In genomic region chr7:27148776-27149641, GRCh38 we compare ENCODE assay signal across 11 cellular contexts. TPM values are rescaled to one million over a fixed set of nuclear protein-coding genes. Genes with fewer than 3 reads are reported as not detected.
DNase-seq lines count a peak whose midpoint lies in the region; ATAC-seq, FAIRE-seq and TF ChIP-seq lines count a peak whose summit lies in the region.
"Had no signal": no experiment of that assay in that cellular context is flagged by ENCODE, and none has a peak within 500 bp of the region (broad histone marks: within the 10 kb centered on the region; RNA-seq: fewer than 3 reads in every experiment).

No MANE protein-coding gene starts in this region.

- intact Hi-C loops in kidney (cut with DNase I) = no loop called here

- H3K36me3 ChIP-seq in Peyer's patch (peaks cover 0 to 9% (median 0%) of the 10 kb centered on the region in 3 donors), kidney (ENCODE audit: control insufficient read depth in 1 of 2, insufficient read depth in 2 of 2, low read length in 2 of 2) (no peaks in the 10 kb centered on the region), thoracic aorta (peaks cover 8% of the 10 kb centered on the region)

- peak overlapping the region; percentile 85 for H3K9ac ChIP-seq in kidney (ENCODE audit: low read length in 2 of 2)

- peak in 1 of 2 donors; percentile 22 for TF ChIP-seq POLR2A in Peyer's patch (IDR thresholded peaks at IDR 0.05)

- TF ChIP-seq CTCF in Peyer's patch (IDR thresholded peaks at IDR 0.05) = no peak
- no peak for TF ChIP-seq CTCF in kidney (IDR thresholded peaks at IDR 0.05; ENCODE audit: borderline replicate concordance, extremely low read depth, insufficient read depth)
- TF ChIP-seq CTCF in thoracic aorta (IDR thresholded peaks at IDR 0.05) = no peak

- DNase-seq in NCI-H82 (lab: John Stamatoyannopoulos, UW) (peak; percentile 20), NCI-H82 treated with DMSO at 0.1 percent for 48 hours (lab: John Stamatoyannopoulos, UW; ENCODE audit: unreplicated experiment) (no peak), Peyer's patch (peak in 2 of 3 donors; percentile 51 to 67), kidney (peak; percentile 75), thoracic aorta (ENCODE audit: low spot score) (no peak), medulla oblongata (ENCODE audit: extremely low spot score) (no peak)
- no peak for DNase-seq in activated effector memory CD4-positive, alpha-beta T cell treated with Interleukin-2 at 50 U/mL for 16 hours
- DNase-seq: activated naive CD4-positive, alpha-beta T cell; NCI-H1092 treated with DMSO at 0.1 percent for 48 hours; T-helper 2 cell had no signal

- no peak for FAIRE-seq in kidney (lab: Jason Lieb, UNC)

- H3K9me3 ChIP-seq in Peyer's patch (no peaks in the 10 kb centered on the region), kidney (ENCODE audit: control insufficient read depth in 1 of 2, low read length in 2 of 2) (no peaks in the 10 kb centered on the region), thoracic aorta (no peaks in the 10 kb centered on the region)

- H3K4me3 ChIP-seq in Peyer's patch (peak overlapping the region; percentile 18 to 75 (median 47)), kidney (ENCODE audit: low read length in 2 of 2) (peak overlapping the region; percentile 56 to 83), thoracic aorta (peak overlapping the region; percentile 71)

- H3K4me1 ChIP-seq in Peyer's patch (peaks cover 0 to 49% (median 11%) of the 10 kb centered on the region in 4 donors), kidney (ENCODE audit: control insufficient read depth in 1 of 2, insufficient read depth in 1 of 2, low read depth in 1 of 2, low read length in 2 of 2) (peaks cover 16 to 18% of the 10 kb centered on the region in 2 donors), thoracic aorta (ENCODE audit: control insufficient read depth in 1 of 2, low read depth in 2 of 2) (peaks cover 5 to 47% of the 10 kb centered on the region in 2 donors)

- ATAC-seq in thoracic aorta (ENCODE audit: insufficient number of reproducible peaks, low FRiP score, low read depth) = no peak
- no peak for ATAC-seq in GM21717 (IDR thresholded peaks at IDR 0.05; ENCODE audit: unreplicated experiment)

- peak overlapping the region; percentile 66 to 96 (median 79) for H3K27ac ChIP-seq in Peyer's patch
- H3K27ac ChIP-seq in kidney (ENCODE audit: low read depth in 2 of 2, low read length in 2 of 2) = peak overlapping the region; percentile 97 to 98
- peak overlapping the region; percentile 64 to 89 for H3K27ac ChIP-seq in thoracic aorta

- H3K27me3 ChIP-seq in Peyer's patch (no peaks in the 10 kb centered on the region), thoracic aorta (replicated peaks; ENCODE audit: insufficient read depth) (no peaks in the 10 kb centered on the region)

RNA-seq across cellular contexts. Expression of gene HOXA6, which starts 1.4 kb away (rescaled TPM):
- 10 to 100 TPM; 18.7 to 45.0 (median 30.7) TPM for total RNA-seq in Peyer's patch
- 22.0 TPM for total RNA-seq in kidney
- 1.1 TPM for polyA plus RNA-seq in kidney (ENCODE audit: insufficient read depth, low read depth, low replicate concordance)
- not detected for total RNA-seq in thoracic aorta

RNA-seq across cellular contexts. Expression of gene HOXA3, which starts 3.4 kb away (rescaled TPM):
- total RNA-seq in Peyer's patch = 10 to 100 TPM in 3 of 4 donors, 1 to 10 TPM in 1; 6.7 to 21.2 (median 13.9) TPM
- total RNA-seq in kidney = 21.2 TPM
- 6.3 TPM for polyA plus RNA-seq in kidney (ENCODE audit: insufficient read depth, low read depth, low replicate concordance)
- 10 to 100 TPM in 1 of 2 donors, 1 to 10 TPM in 1; 6.5 to 29.3 TPM for total RNA-seq in thoracic aorta

RNA-seq across cellular contexts. Expression of gene HOXA5, which starts 5.5 kb away (rescaled TPM):
- total RNA-seq in Peyer's patch (10 to 100 TPM in 3 of 4 donors, 1 to 10 TPM in 1; 8.3 to 24.3 (median 20.1) TPM), kidney (38.0 TPM), thoracic aorta (1 to 10 TPM in 1 of 2 donors, under 1 TPM in 1; 0.35 to 1.2 TPM)
- 19.4 TPM for polyA plus RNA-seq in kidney (ENCODE audit: insufficient read depth, low read depth, low replicate concordance)

RNA-seq across cellular contexts. Expression of gene HOXA7, which starts 7.5 kb away (rescaled TPM):
- total RNA-seq in Peyer's patch = 10 to 100 TPM in 1 of 4 donors, 1 to 10 TPM in 3; 3.3 to 11.8 (median 5.7) TPM
- total RNA-seq in kidney = 31.3 TPM
- 23.8 TPM for polyA plus RNA-seq in kidney (ENCODE audit: insufficient read depth, low read depth, low replicate concordance)
- total RNA-seq in thoracic aorta = under 1 TPM; 0.28 to 0.54 TPM

RNA-seq across cellular contexts. Expression of gene HOXA9, which starts 16.3 kb away (rescaled TPM):
- 10 to 100 TPM; 25.7 to 71.2 (median 46.1) TPM for total RNA-seq in Peyer's patch
- total RNA-seq in kidney = 36.8 TPM
- 36.7 TPM for polyA plus RNA-seq in kidney (ENCODE audit: insufficient read depth, low read depth, low replicate concordance)
- total RNA-seq in thoracic aorta = not detected

Comparison
In these comparisons a context has a peak if more than half of its experiments do, and no peak if none do; other contexts are left out.
1. DNase-seq: peak in NCI-H82 (single experiment), Peyer's patch (2 of 3) and kidney (single experiment); none in NCI-H82 treated with DMSO at 0.1 percent for 48 hours (single experiment), thoracic aorta (single experiment), medulla oblongata (single experiment) and activated effector memory CD4-positive, alpha-beta T cell treated with Interleukin-2 at 50 U/mL for 16 hours (single experiment).
2. RNA of gene HOXA6, which starts 1.4 kb away (total RNA-seq): 18.7 to 45.0 TPM in Peyer's patch and 22.0 TPM in kidney (single experiment); not detected in thoracic aorta; every median in the first group is over 10 times any median in the second.
3. RNA of gene HOXA5, which starts 5.5 kb away (total RNA-seq): 38.0 TPM in kidney (single experiment) and 8.3 to 24.3 TPM in Peyer's patch; 0.35 to 1.2 TPM in thoracic aorta; every median in the first group is over 4 times any median in the second.
4. Peak in every context shown above with its lines, with median percentiles within 50 percentile points of each other: H3K27ac ChIP-seq and H3K4me3 ChIP-seq.